28 cellular contexts compared by ENCODE assay signal in the genomic region with DNA sequence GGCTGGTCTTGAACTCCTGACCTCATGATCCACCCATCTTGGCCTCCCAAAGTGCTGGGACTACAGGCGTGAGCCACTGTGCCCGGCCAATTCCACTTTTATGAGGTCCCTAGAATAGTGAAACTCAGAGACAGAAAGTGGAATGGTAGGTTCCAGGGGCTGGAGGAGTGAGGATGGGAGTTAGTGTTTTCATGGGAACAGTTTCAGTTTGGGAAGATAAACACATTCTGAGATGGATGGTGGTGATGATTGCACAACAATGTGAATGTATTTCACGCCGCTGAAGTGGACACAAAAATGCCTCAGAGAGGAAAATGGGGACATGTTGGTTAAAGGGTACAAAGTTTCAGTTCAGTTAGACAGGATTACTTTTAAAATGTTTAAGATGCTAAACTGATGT.
"Had no signal": no experiment of that assay in that cellular context is flagged by ENCODE, and none has a peak within 500 bp of the region (broad histone marks: within the 10 kb centered on the region; RNA-seq: fewer than 3 reads in every experiment).

No MANE protein-coding gene starts in this region.

- H3K27ac ChIP-seq: colonic mucosa, esophagus muscularis mucosa, heart right ventricle, left lung, ovary, psoas muscle, sigmoid colon, testis, tibial artery, upper lobe of left lung had no signal

- H3K27me3 ChIP-seq: colonic mucosa, ovary, testis, upper lobe of left lung had no signal

- H3K9me3 Mint-ChIP-seq: naive thymus-derived CD4-positive, alpha-beta T cell; nephron progenitor cell; stimulated activated memory B cell treated with anti-CD40 and anti-IgM and Interleukin-4, amounts not matched to agents 10 μg/mL and 1 μg/mL and 100 μg/mL, for 72 hours had no signal

- H3K4me1 ChIP-seq: colonic mucosa had no signal

- H3K36me3 ChIP-seq: colonic mucosa, esophagus muscularis mucosa, heart right ventricle, left lung, ovary, sigmoid colon, tibial artery, upper lobe of left lung had no signal

- H3K4me3 ChIP-seq: colonic mucosa, esophagus muscularis mucosa, heart right ventricle, left lung, ovary, psoas muscle, sigmoid colon, testis, tibial artery, upper lobe of left lung had no signal

- H3K36me3 Mint-ChIP-seq: naive thymus-derived CD4-positive, alpha-beta T cell; stimulated activated memory B cell treated with anti-CD40 and anti-IgM and Interleukin-4, amounts not matched to agents 10 μg/mL and 1 μg/mL and 100 μg/mL, for 72 hours had no signal

- H3K9me3 ChIP-seq: colonic mucosa, esophagus muscularis mucosa, heart right ventricle, left lung, ovary, psoas muscle, sigmoid colon, testis, tibial artery, upper lobe of left lung had no signal

- H3K27ac Mint-ChIP-seq: naive thymus-derived CD4-positive, alpha-beta T cell; nephron progenitor cell; stimulated activated memory B cell treated with anti-CD40 and anti-IgM and Interleukin-4, amounts not matched to agents 10 μg/mL and 1 μg/mL and 100 μg/mL, for 72 hours had no signal

- DNase-seq: colonic mucosa; dermis blood vessel endothelial cell; effector memory CD4-positive, alpha-beta T cell; foreskin melanocyte; glutamatergic neuron; heart right ventricle; hippocampal formation; left cardiac atrium; left lung; mesendoderm; midbrain; naive thymus-derived CD4-positive, alpha-beta T cell; nephron progenitor cell; nucleus accumbens; ovary; posterior cingulate gyrus; psoas muscle; right cardiac atrium; sigmoid colon; stimulated activated CD4-positive, alpha-beta T cell treated with anti-CD3 and anti-CD28 coated beads, Interleukin-2, amount 100 ng/mL, for 24 hours; stimulated activated CD4-positive, alpha-beta T cell treated with anti-CD3 and anti-CD28 coated beads, Interleukin-4, amount 100 ng/mL, for 24 hours; stimulated activated naive CD8-positive, alpha-beta T cell treated with anti-CD3 and anti-CD28 coated beads, Interleukin-15, Interleukin-2, amounts not matched to agents 100 U/mL and 50 U/mL, for 24 hours; substantia nigra; testis; tibial artery; upper lobe of left lung had no signal

- ATAC-seq: heart right ventricle; left cardiac atrium; left lung; naive thymus-derived CD4-positive, alpha-beta T cell; psoas muscle; right cardiac atrium; stimulated activated memory B cell treated with anti-CD40 and anti-IgM and Interleukin-4, amounts not matched to agents 10 μg/mL and 1 μg/mL and 100 μg/mL, for 72 hours; stimulated activated naive CD8-positive, alpha-beta T cell treated with anti-CD3 and anti-CD28 coated beads, Interleukin-15, Interleukin-2, amounts not matched to agents 100 U/mL and 50 U/mL, for 24 hours had no signal

- H3K4me3 Mint-ChIP-seq: naive thymus-derived CD4-positive, alpha-beta T cell; nephron progenitor cell; stimulated activated memory B cell treated with anti-CD40 and anti-IgM and Interleukin-4, amounts not matched to agents 10 μg/mL and 1 μg/mL and 100 μg/mL, for 72 hours had no signal
